Comparison of ENCODE assay signal across 8 cellular contexts in the genomic region with DNA sequence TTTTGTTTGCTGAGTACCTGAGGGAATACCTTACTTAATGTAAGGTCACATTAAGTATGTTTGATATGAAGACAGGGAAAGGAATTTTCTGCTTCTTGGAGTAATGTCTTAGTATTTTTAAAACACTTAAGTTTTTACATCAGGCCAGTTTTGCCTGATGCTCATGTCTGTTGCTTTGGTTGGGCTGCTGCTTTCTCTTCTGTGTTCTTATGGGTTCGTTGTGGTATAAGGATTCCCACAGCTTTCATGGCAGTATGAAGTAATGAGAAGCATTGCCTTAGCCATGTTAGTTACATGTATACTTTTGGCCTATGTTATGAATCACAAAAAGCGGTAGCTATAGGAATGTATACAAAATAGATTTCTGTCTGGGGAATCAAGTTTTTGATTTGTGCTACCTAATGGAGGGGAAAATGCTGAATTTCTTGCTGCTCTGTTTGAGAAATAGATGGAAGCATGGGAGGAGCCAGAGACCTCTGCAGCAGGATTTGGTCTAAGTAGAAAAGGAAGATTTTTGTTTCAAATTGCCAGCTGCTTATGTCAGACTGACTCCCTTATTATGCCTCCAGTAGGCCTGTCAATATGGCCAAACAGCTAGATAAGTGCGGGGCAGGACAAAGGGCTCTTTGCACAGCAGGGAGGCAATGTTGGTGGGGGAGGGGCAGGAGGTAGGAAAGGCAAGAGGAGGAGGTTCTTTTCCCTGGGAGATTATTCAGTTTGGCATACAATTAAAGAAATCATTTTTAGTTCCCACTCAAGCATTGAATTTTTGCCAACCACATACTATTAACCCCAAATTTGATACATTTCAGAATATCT. TPM values are rescaled to one million over a fixed set of nuclear protein-coding genes. Genes with fewer than 3 reads are reported as not detected.
DNase-seq lines count a peak whose midpoint lies in the region; ATAC-seq and TF ChIP-seq lines count a peak whose summit lies in the region.

No MANE protein-coding gene starts in this region.

- POLR2A ChIA-PET in activated naive CD8-positive, alpha-beta T cell treated with anti-CD3 and anti-CD28 coated beads, Interleukin-2, amount 10 ng/mL, durations not matched to agents 7 days and 5 days (lab: Charles Lee): interaction anchor here (2.2 kb wide), 1 partner anchor 40 kb away, joined by 7 read pairs; the partner anchor contains the start of gene THUMPD3

- H4K20me1 ChIP-seq in BLaER1 treated with 17β-estradiol and CSF1 and Interleukin-3, amounts not matched to agents 10 nM and 100 nM: peaks cover 88 to 95% (median 92%) of the 10 kb centered on the region in 11 experiments
- H4K20me1 ChIP-seq in KMS-11 (ENCODE audit: insufficient read depth): peaks cover 60% of the 10 kb centered on the region

- ATAC-seq in activated naive CD8-positive, alpha-beta T cell treated with anti-CD3 and anti-CD28 coated beads, Interleukin-2, amount 10 ng/mL, durations not matched to agents 7 days and 5 days (ENCODE audit: low read depth): no peak
- no peak for ATAC-seq in GM21360 (IDR thresholded peaks at IDR 0.05; ENCODE audit: unreplicated experiment)

- H3K27ac Mint-ChIP-seq in activated naive CD8-positive, alpha-beta T cell treated with anti-CD3 and anti-CD28 coated beads, Interleukin-2, amount 10 ng/mL, durations not matched to agents 7 days and 5 days: no peak overlapping the region

- peaks cover 11% of the 10 kb centered on the region for H3K36me3 Mint-ChIP-seq in activated naive CD8-positive, alpha-beta T cell treated with anti-CD3 and anti-CD28 coated beads, Interleukin-2, amount 10 ng/mL, durations not matched to agents 7 days and 5 days

- peaks cover 0 to 7% (median 0%) of the 10 kb centered on the region in 11 experiments; a peak in 2 of 22 replicates for H3K9me3 ChIP-seq in BLaER1 treated with 17β-estradiol and CSF1 and Interleukin-3, amounts not matched to agents 10 nM and 100 nM (replicated peaks in 1 of 11)
- no peaks in the 10 kb centered on the region for H3K9me3 ChIP-seq in iPS-15b (ENCODE audit: control insufficient read depth, insufficient read depth, low read length)
- H3K9me3 ChIP-seq in stomach smooth muscle (ENCODE audit: control insufficient read depth in 2 of 2, low read length in 2 of 2): no peaks in the 10 kb centered on the region

- H2AFZ ChIP-seq in KMS-11 (ENCODE audit: low read depth): no peak overlapping the region

- peaks cover 0 to 10% (median under 1%) of the 10 kb centered on the region in 11 experiments; a peak in 10 of 22 replicates for H3K36me3 ChIP-seq in BLaER1 treated with 17β-estradiol and CSF1 and Interleukin-3, amounts not matched to agents 10 nM and 100 nM
- H3K36me3 ChIP-seq in KMS-11 (ENCODE audit: insufficient read depth) (no peaks in the 10 kb centered on the region), iPS-15b (ENCODE audit: control insufficient read depth, insufficient read depth, low read length) (no peaks in the 10 kb centered on the region), stomach smooth muscle (ENCODE audit: control insufficient read depth in 2 of 2, insufficient read depth in 2 of 2, low read length in 2 of 2) (no peaks in the 10 kb centered on the region)

- no peaks in the 10 kb centered on the region for H3K9me3 Mint-ChIP-seq in activated naive CD8-positive, alpha-beta T cell treated with anti-CD3 and anti-CD28 coated beads, Interleukin-2, amount 10 ng/mL, durations not matched to agents 7 days and 5 days

- peak overlapping the region; percentile 35 for H3K4me3 Mint-ChIP-seq in activated naive CD8-positive, alpha-beta T cell treated with anti-CD3 and anti-CD28 coated beads, Interleukin-2, amount 10 ng/mL, durations not matched to agents 7 days and 5 days

- peak overlapping the region; percentile 39 to 99 (median 91); a peak in 21 of 22 replicates for H3K4me2 ChIP-seq in BLaER1 treated with 17β-estradiol and CSF1 and Interleukin-3, amounts not matched to agents 10 nM and 100 nM
- H3K4me2 ChIP-seq in KMS-11: peak overlapping the region; percentile 92; the same call in 1 of the 2 replicates

- H3K4me1 ChIP-seq in BLaER1 treated with 17β-estradiol and CSF1 and Interleukin-3, amounts not matched to agents 10 nM and 100 nM: peaks cover 30 to 80% (median 62%) of the 10 kb centered on the region in 10 experiments
- H3K4me1 ChIP-seq in KMS-11 (ENCODE audit: low read depth, poor library complexity, severe bottlenecking) (peaks cover 63% of the 10 kb centered on the region), iPS-15b (ENCODE audit: control insufficient read depth, insufficient read depth, low read length) (peaks cover 21% of the 10 kb centered on the region), stomach smooth muscle (ENCODE audit: control insufficient read depth, insufficient read depth, low read length) (peaks cover 30% of the 10 kb centered on the region)

- peak overlapping the region in 2 of 11 experiments; percentile 13 to 100; a peak in 2 of 22 replicates for H3K9ac ChIP-seq in BLaER1 treated with 17β-estradiol and CSF1 and Interleukin-3, amounts not matched to agents 10 nM and 100 nM
- H3K9ac ChIP-seq in KMS-11: no peak overlapping the region
- no peak overlapping the region for H3K9ac ChIP-seq in iPS-15b (ENCODE audit: low read depth, low read length)
- H3K9ac ChIP-seq in stomach smooth muscle (ENCODE audit: low read length in 2 of 2): peak overlapping the region in 1 of 2 donors; percentile 29

- DNase-seq in activated naive CD8-positive, alpha-beta T cell treated with anti-CD3 and anti-CD28 coated beads, Interleukin-2, amount 10 ng/mL, durations not matched to agents 7 days and 5 days: no peak
- DNase-seq in activated naive CD4-positive, alpha-beta T cell treated with anti-CD3 and anti-CD28 coated beads, Interleukin-2, amount 50 U/mL, for 16 hours: no peak
- no peak for DNase-seq in effector CD4-positive, alpha-beta T cell

- no peak for TF ChIP-seq CTCF in KMS-11 (conservative IDR thresholded peaks at IDR 0.05; ENCODE audit: low read depth, low read length)

- H3K4me1 Mint-ChIP-seq in activated naive CD8-positive, alpha-beta T cell treated with anti-CD3 and anti-CD28 coated beads, Interleukin-2, amount 10 ng/mL, durations not matched to agents 7 days and 5 days: peaks cover 47% of the 10 kb centered on the region

- H3K79me2 ChIP-seq in KMS-11 (ENCODE audit: insufficient read depth, low read depth): peaks cover 99% of the 10 kb centered on the region

- H3K4me3 ChIP-seq in BLaER1 treated with 17β-estradiol and CSF1 and Interleukin-3, amounts not matched to agents 10 nM and 100 nM: no peak overlapping the region
- no peak overlapping the region for H3K4me3 ChIP-seq in KMS-11 (IDR thresholded peaks at IDR 0.05; ENCODE audit: insufficient read depth, low read depth, low read length)
- peak overlapping the region; percentile 54 for H3K4me3 ChIP-seq in iPS-15b (ENCODE audit: low read depth, low read length)
- peak overlapping the region; percentile 17 to 23 for H3K4me3 ChIP-seq in stomach smooth muscle (ENCODE audit: low read length in 2 of 2)

- H3K27ac ChIP-seq in BLaER1 treated with 17β-estradiol and CSF1 and Interleukin-3, amounts not matched to agents 10 nM and 100 nM: no peak overlapping the region
- no peak overlapping the region for H3K27ac ChIP-seq in KMS-11
- H3K27ac ChIP-seq in stomach smooth muscle (ENCODE audit: low read length): peak overlapping the region; percentile 6

- no peaks in the 10 kb centered on the region for H3K27me3 ChIP-seq in BLaER1 treated with 17β-estradiol and CSF1 and Interleukin-3, amounts not matched to agents 10 nM and 100 nM
- H3K27me3 ChIP-seq in KMS-11 (ENCODE audit: insufficient read depth, low read depth): no peaks in the 10 kb centered on the region
- no peaks in the 10 kb centered on the region for H3K27me3 ChIP-seq in iPS-15b (ENCODE audit: control insufficient read depth, insufficient read depth, low read length)
- no peaks in the 10 kb centered on the region for H3K27me3 ChIP-seq in stomach smooth muscle (ENCODE audit: control insufficient read depth in 1 of 2, insufficient read depth in 2 of 2, low read length in 2 of 2)

- no peaks in the 10 kb centered on the region for H3K27me3 Mint-ChIP-seq in activated naive CD8-positive, alpha-beta T cell treated with anti-CD3 and anti-CD28 coated beads, Interleukin-2, amount 10 ng/mL, durations not matched to agents 7 days and 5 days

RNA-seq across cellular contexts. Expression of gene SETD5, which starts 5.2 kb away (rescaled TPM):
- total RNA-seq in activated naive CD8-positive, alpha-beta T cell treated with anti-CD3 and anti-CD28 coated beads, Interleukin-2, amount 10 ng/mL, durations not matched to agents 7 days and 5 days: 100 to 1,000 TPM; 146 to 149 TPM

RNA-seq across cellular contexts. Expression of gene THUMPD3, which starts 39.8 kb away (rescaled TPM):
- total RNA-seq in activated naive CD8-positive, alpha-beta T cell treated with anti-CD3 and anti-CD28 coated beads, Interleukin-2, amount 10 ng/mL, durations not matched to agents 7 days and 5 days: 10 to 100 TPM; 46.6 to 49.9 TPM

Comparison
In these comparisons a context has a peak if more than half of its experiments do, and no peak if none do; other contexts are left out.
1. H3K4me3 ChIP-seq: peak in iPS-15b (single experiment) and stomach smooth muscle (2 of 2); none in BLaER1 treated with 17β-estradiol and CSF1 and Interleukin-3, amounts not matched to agents 10 nM and 100 nM (0 of 10) and KMS-11 (single experiment).